ENCODE assay signal across 2 cellular contexts in genomic region chr4:57460967-57461366, GRCh38.
TF ChIP-seq lines count a peak whose summit lies in the region.

No MANE protein-coding gene starts in this region.

TF ChIP-seq in WTC11, 78 proteins besides CTCF, POLR2A, EP300 and RAD21:
- TF ChIP-seq, protein P1, sequence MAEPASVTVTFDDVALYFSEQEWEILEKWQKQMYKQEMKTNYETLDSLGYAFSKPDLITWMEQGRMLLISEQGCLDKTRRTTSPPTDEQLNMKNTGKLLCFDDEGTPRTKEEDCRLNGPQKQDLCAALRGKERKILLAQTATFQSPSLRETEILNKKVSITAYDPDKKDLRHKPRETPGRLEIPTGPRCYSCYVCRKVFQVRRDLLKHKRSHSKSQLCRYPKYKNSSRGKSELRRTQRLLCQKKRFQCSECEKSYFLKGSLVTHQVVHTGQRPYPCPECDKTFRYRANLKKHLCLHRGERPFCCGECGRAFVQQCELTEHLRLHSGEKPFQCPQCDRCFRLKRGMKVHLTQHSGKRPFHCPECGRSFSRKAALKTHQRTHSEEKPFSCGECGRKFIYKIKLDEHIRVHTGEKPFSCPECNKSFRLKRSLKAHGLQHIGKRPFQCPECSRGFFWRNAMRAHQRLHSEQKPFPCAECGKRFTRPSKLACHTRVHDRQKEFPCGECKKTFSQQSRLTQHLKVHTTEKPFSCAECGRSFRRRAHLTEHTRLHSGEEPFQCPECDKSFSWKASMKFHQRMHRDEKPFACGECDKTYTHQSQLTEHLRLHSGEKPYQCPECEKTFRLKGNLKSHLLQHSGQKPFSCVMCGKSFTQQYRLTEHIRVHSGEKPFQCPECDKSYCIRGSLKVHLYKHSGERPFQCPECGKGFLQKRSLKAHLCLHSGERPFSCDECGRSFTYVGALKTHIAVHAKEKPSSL (CRISPR knock-in tag; conservative IDR thresholded peaks at IDR 0.05) = no peak
- TF ChIP-seq, protein P2, sequence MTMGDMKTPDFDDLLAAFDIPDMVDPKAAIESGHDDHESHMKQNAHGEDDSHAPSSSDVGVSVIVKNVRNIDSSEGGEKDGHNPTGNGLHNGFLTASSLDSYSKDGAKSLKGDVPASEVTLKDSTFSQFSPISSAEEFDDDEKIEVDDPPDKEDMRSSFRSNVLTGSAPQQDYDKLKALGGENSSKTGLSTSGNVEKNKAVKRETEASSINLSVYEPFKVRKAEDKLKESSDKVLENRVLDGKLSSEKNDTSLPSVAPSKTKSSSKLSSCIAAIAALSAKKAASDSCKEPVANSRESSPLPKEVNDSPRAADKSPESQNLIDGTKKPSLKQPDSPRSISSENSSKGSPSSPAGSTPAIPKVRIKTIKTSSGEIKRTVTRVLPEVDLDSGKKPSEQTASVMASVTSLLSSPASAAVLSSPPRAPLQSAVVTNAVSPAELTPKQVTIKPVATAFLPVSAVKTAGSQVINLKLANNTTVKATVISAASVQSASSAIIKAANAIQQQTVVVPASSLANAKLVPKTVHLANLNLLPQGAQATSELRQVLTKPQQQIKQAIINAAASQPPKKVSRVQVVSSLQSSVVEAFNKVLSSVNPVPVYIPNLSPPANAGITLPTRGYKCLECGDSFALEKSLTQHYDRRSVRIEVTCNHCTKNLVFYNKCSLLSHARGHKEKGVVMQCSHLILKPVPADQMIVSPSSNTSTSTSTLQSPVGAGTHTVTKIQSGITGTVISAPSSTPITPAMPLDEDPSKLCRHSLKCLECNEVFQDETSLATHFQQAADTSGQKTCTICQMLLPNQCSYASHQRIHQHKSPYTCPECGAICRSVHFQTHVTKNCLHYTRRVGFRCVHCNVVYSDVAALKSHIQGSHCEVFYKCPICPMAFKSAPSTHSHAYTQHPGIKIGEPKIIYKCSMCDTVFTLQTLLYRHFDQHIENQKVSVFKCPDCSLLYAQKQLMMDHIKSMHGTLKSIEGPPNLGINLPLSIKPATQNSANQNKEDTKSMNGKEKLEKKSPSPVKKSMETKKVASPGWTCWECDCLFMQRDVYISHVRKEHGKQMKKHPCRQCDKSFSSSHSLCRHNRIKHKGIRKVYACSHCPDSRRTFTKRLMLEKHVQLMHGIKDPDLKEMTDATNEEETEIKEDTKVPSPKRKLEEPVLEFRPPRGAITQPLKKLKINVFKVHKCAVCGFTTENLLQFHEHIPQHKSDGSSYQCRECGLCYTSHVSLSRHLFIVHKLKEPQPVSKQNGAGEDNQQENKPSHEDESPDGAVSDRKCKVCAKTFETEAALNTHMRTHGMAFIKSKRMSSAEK (CRISPR knock-in tag; IDR thresholded peaks at IDR 0.05; ENCODE audit: borderline replicate concordance) = no peak
TF ChIP-seq in WTC11: peak in this region for 0.

TF ChIP-seq in H1, 55 proteins besides CTCF, POLR2A, EP300 and RAD21:
- TF ChIP-seq CTBP2 (IDR thresholded peaks at IDR 0.05; ENCODE audit: borderline replicate concordance, insufficient read depth, insufficient read length, low read length) (no peak), E2F6 (IDR thresholded peaks at IDR 0.05) (peak; percentile 88), CBX8 (IDR thresholded peaks at IDR 0.05; ENCODE audit: borderline replicate concordance, low read depth, low read length) (no peak), ZNF274 (IDR thresholded peaks at IDR 0.05; ENCODE audit: borderline replicate concordance, extremely low read depth, low read length) (no peak), MAX (IDR thresholded peaks at IDR 0.05) (peak; percentile 39; the same call in 1 of the 2 replicates), CEBPB (IDR thresholded peaks at IDR 0.05; ENCODE audit: low read depth, low read length) (no peak), GTF2F1 (IDR thresholded peaks at IDR 0.05; ENCODE audit: borderline replicate concordance, low read depth, low read length) (no peak), JUND (IDR thresholded peaks at IDR 0.05; ENCODE audit: low read length) (no peak)
- TF ChIP-seq, protein P3, sequence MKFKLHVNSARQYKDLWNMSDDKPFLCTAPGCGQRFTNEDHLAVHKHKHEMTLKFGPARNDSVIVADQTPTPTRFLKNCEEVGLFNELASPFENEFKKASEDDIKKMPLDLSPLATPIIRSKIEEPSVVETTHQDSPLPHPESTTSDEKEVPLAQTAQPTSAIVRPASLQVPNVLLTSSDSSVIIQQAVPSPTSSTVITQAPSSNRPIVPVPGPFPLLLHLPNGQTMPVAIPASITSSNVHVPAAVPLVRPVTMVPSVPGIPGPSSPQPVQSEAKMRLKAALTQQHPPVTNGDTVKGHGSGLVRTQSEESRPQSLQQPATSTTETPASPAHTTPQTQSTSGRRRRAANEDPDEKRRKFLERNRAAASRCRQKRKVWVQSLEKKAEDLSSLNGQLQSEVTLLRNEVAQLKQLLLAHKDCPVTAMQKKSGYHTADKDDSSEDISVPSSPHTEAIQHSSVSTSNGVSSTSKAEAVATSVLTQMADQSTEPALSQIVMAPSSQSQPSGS (IDR thresholded peaks at IDR 0.05; ENCODE audit: low read length) = no peak
